In the genomic region with DNA sequence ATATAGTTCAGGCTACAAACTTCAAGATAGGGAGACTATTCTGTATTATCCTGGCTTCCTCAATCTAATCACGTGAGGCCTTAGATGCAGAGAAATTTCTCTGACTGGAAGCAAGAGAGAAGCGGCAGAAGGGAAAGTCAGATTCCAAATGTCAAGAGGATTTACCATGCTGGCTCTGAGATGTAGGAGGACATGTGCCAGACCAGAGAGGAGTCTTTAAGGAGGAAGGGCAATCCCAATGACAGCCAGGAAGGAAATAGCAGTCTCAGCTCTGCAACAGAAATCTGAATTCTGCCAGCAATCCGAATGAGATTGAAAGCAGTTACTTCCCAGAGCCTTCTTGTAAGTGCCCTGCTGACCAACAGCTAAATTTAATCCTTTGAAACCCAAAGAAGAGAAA, we compare ENCODE assay signal across 40 cellular contexts. TPM values are rescaled to one million over a fixed set of nuclear protein-coding genes. Genes with fewer than 3 reads are reported as not detected.
"Had no signal": no experiment of that assay in that cellular context is flagged by ENCODE, and none has a peak within 500 bp of the region (broad histone marks: within the 10 kb centered on the region; RNA-seq: fewer than 3 reads in every experiment).

No MANE protein-coding gene starts in this region.

- H3K9me3 Mint-ChIP-seq: activated naive CD4-positive, alpha-beta T cell treated with anti-CD3 and anti-CD28 coated beads, Interleukin-2, amount 10 ng/mL, durations not matched to agents 7 days and 5 days; activated naive CD8-positive, alpha-beta T cell treated with anti-CD3 and anti-CD28 coated beads, Interleukin-2, amount 10 ng/mL, durations not matched to agents 7 days and 5 days; activated T-helper 1 cell treated with anti-CD3 and anti-CD28 coated beads, Interleukin-12 subunit alpha, Interleukin-12 subunit beta, Interleukin-2, Interleukin-4 antibody, amounts not matched to agents 30 ng/mL and 10 ng/mL and 1 ng/mL, durations not matched to agents 14 hours and 24 hours and 36 hours; central memory CD8-positive, alpha-beta T cell; naive B cell; stimulated activated naive B cell treated with anti-CD40 and anti-IgM and Interleukin-4, amounts not matched to agents 10 μg/mL and 1 μg/mL and 100 μg/mL, for 72 hours had no signal

- H3K4me2 ChIP-seq: hepatocyte had no signal

- H3K4me3 Mint-ChIP-seq: activated naive CD4-positive, alpha-beta T cell treated with anti-CD3 and anti-CD28 coated beads, Interleukin-2, amount 10 ng/mL, durations not matched to agents 7 days and 5 days; activated naive CD8-positive, alpha-beta T cell treated with anti-CD3 and anti-CD28 coated beads, Interleukin-2, amount 10 ng/mL, durations not matched to agents 7 days and 5 days; activated T-helper 1 cell treated with anti-CD3 and anti-CD28 coated beads, Interleukin-12 subunit alpha, Interleukin-12 subunit beta, Interleukin-2, Interleukin-4 antibody, amounts not matched to agents 30 ng/mL and 10 ng/mL and 1 ng/mL, durations not matched to agents 14 hours and 24 hours and 36 hours; central memory CD8-positive, alpha-beta T cell; naive B cell; stimulated activated naive B cell treated with anti-CD40 and anti-IgM and Interleukin-4, amounts not matched to agents 10 μg/mL and 1 μg/mL and 100 μg/mL, for 72 hours; T-helper 17 cell had no signal

- H3K9me3 ChIP-seq: colonic mucosa, gastroesophageal sphincter, pancreas, prostate gland, sigmoid colon, stomach, suprapubic skin, tibial artery, upper lobe of right lung had no signal

- DNase-seq: activated CD4-positive, alpha-beta T cell treated with anti-CD3 and anti-CD28 coated beads for 48 hours; activated CD4-positive, alpha-beta T cell treated with anti-CD3 and anti-CD28 coated beads, Interleukin-2, amount 50 U/mL, for 48 hours; activated CD8-positive, alpha-beta memory T cell treated with anti-CD3 and anti-CD28 coated beads, Interleukin-2, amount 50 U/mL, for 4 hours; activated effector memory CD4-positive, alpha-beta T cell treated with anti-CD3 and anti-CD28 coated beads, Interleukin-2, amount 50 U/mL, for 16 hours; activated naive CD4-positive, alpha-beta T cell treated with anti-CD3 and anti-CD28 coated beads, Interleukin-2, amount 10 ng/mL, durations not matched to agents 7 days and 5 days; activated naive CD8-positive, alpha-beta T cell treated with anti-CD3 and anti-CD28 coated beads, Interleukin-2, amount 10 ng/mL, durations not matched to agents 7 days and 5 days; activated T-cell treated with anti-CD3 and anti-CD28 coated beads, Interleukin-2, amount 50 U/mL, for 1 hour; amniotic stem cell; brain microvascular endothelial cell; colonic mucosa; effector memory CD4-positive, alpha-beta T cell; islet precursor cell; left ventricle myocardium superior; naive B cell; nucleus accumbens; pancreas; retina; sigmoid colon; small intestine; stimulated activated CD4-positive, alpha-beta T cell treated with anti-CD3 and anti-CD28 coated beads, Interleukin-1b, Interleukin-23, amount 100 ng/mL, for 48 hours; stimulated activated CD4-positive, alpha-beta T cell treated with anti-CD3 and anti-CD28 coated beads, Interleukin-4, amount 100 ng/mL, for 4 hours; stimulated activated CD8-positive, alpha-beta memory T cell treated with anti-CD3 and anti-CD28 coated beads, Interleukin-4, amount 100 ng/mL, for 48 hours; stimulated activated naive B cell treated with anti-CD40 and anti-IgM and Interleukin-4, amounts not matched to agents 10 μg/mL and 1 μg/mL and 100 μg/mL, for 72 hours; stomach; T-helper 17 cell; T1000; tibial artery; upper lobe of right lung; WERI-Rb-1 had no signal

- ATAC-seq: activated CD4-positive, CD25-positive, alpha-beta regulatory T cell treated with anti-CD3 and anti-CD28 coated beads, Interleukin-2, amount 50 U/mL, for 24 hours; gastroesophageal sphincter; left ventricle myocardium superior; pancreas; stimulated activated naive B cell treated with anti-CD40 and anti-IgM and Interleukin-4, amounts not matched to agents 10 μg/mL and 1 μg/mL and 100 μg/mL, for 72 hours; T-helper 17 cell; upper lobe of right lung had no signal

- H3K27ac Mint-ChIP-seq: activated naive CD4-positive, alpha-beta T cell treated with anti-CD3 and anti-CD28 coated beads, Interleukin-2, amount 10 ng/mL, durations not matched to agents 7 days and 5 days; activated naive CD8-positive, alpha-beta T cell treated with anti-CD3 and anti-CD28 coated beads, Interleukin-2, amount 10 ng/mL, durations not matched to agents 7 days and 5 days; activated T-helper 1 cell treated with anti-CD3 and anti-CD28 coated beads, Interleukin-12 subunit alpha, Interleukin-12 subunit beta, Interleukin-2, Interleukin-4 antibody, amounts not matched to agents 30 ng/mL and 10 ng/mL and 1 ng/mL, durations not matched to agents 14 hours and 24 hours and 36 hours; naive B cell; stimulated activated naive B cell treated with anti-CD40 and anti-IgM and Interleukin-4, amounts not matched to agents 10 μg/mL and 1 μg/mL and 100 μg/mL, for 72 hours; T-helper 17 cell had no signal

- H2AFZ ChIP-seq: hepatocyte had no signal

- H3K27ac ChIP-seq: brain microvascular endothelial cell, colonic mucosa, gastroesophageal sphincter, hepatocyte, pancreas, prostate gland, sigmoid colon, stomach, suprapubic skin, tibial artery, upper lobe of right lung, WERI-Rb-1 had no signal

- H3K36me3 ChIP-seq: brain microvascular endothelial cell, colonic mucosa, gastroesophageal sphincter, pancreas, prostate gland, sigmoid colon, stomach, suprapubic skin, tibial artery, upper lobe of right lung, WERI-Rb-1 had no signal

- H3K4me3 ChIP-seq: colonic mucosa, gastroesophageal sphincter, hepatocyte, pancreas, prostate gland, sigmoid colon, stomach, suprapubic skin, tibial artery, upper lobe of right lung had no signal

- H3K79me2 ChIP-seq: hepatocyte had no signal

- H3K4me1 ChIP-seq: colonic mucosa, gastroesophageal sphincter, pancreas, prostate gland, sigmoid colon, stomach, suprapubic skin, tibial artery, upper lobe of right lung had no signal

- H3K36me3 Mint-ChIP-seq: activated naive CD4-positive, alpha-beta T cell treated with anti-CD3 and anti-CD28 coated beads, Interleukin-2, amount 10 ng/mL, durations not matched to agents 7 days and 5 days; activated naive CD8-positive, alpha-beta T cell treated with anti-CD3 and anti-CD28 coated beads, Interleukin-2, amount 10 ng/mL, durations not matched to agents 7 days and 5 days; naive B cell; stimulated activated naive B cell treated with anti-CD40 and anti-IgM and Interleukin-4, amounts not matched to agents 10 μg/mL and 1 μg/mL and 100 μg/mL, for 72 hours had no signal

- H3K4me1 Mint-ChIP-seq: activated naive CD4-positive, alpha-beta T cell treated with anti-CD3 and anti-CD28 coated beads, Interleukin-2, amount 10 ng/mL, durations not matched to agents 7 days and 5 days; activated naive CD8-positive, alpha-beta T cell treated with anti-CD3 and anti-CD28 coated beads, Interleukin-2, amount 10 ng/mL, durations not matched to agents 7 days and 5 days; central memory CD8-positive, alpha-beta T cell had no signal

- H3K27me3 ChIP-seq: brain microvascular endothelial cell, colonic mucosa, gastroesophageal sphincter, hepatocyte, pancreas, sigmoid colon, stomach, suprapubic skin, tibial artery, upper lobe of right lung had no signal

RNA-seq across cellular contexts. Expression of gene NUTM2E, which starts 57.5 kb away (rescaled TPM):
- total RNA-seq: activated CD8-positive, alpha-beta memory T cell treated with anti-CD3 and anti-CD28 coated beads for 36 hours; activated T-helper 1 cell treated with anti-CD3 and anti-CD28 coated beads, Interleukin-12 subunit alpha, Interleukin-12 subunit beta, Interleukin-2, Interleukin-4 antibody, amounts not matched to agents 30 ng/mL and 10 ng/mL and 1 ng/mL, durations not matched to agents 14 hours and 24 hours and 36 hours; dermis microvascular lymphatic vessel endothelial cell; epithelial cell of proximal tubule; lung microvascular endothelial cell; sigmoid colon; suprapubic skin; upper lobe of right lung had no signal
